17 cellular contexts compared by ENCODE assay signal in genomic region chr7:149856583-149856982, GRCh38. TPM values are rescaled to one million over a fixed set of nuclear protein-coding genes. Genes with fewer than 3 reads are reported as not detected.
A peak's percentile ranks its signal among the peaks of the same experiment; 100 is the strongest.
DNase-seq lines count a peak whose midpoint lies in the region; ATAC-seq, FAIRE-seq and TF ChIP-seq lines count a peak whose summit lies in the region.
"Had no signal": no experiment of that assay in that cellular context is flagged by ENCODE, and none has a peak within 500 bp of the region (broad histone marks: within the 10 kb centered on the region; RNA-seq: fewer than 3 reads in every experiment).

No MANE protein-coding gene starts in this region.

- H4K5ac ChIP-seq in H9 (ENCODE audit: insufficient read length, low read depth, low read length), result no peak overlapping the region

- H3K79me2 ChIP-seq in H9 (ENCODE audit: insufficient read depth, low read length), result no peaks in the 10 kb centered on the region

- peak overlapping the region; percentile 29 for H3K27ac ChIP-seq in CD4-positive, CD25-positive, alpha-beta regulatory T cell (ENCODE audit: insufficient read depth, low read length, poor library complexity, severe bottlenecking)
- H3K27ac ChIP-seq in H9 (ENCODE audit: insufficient read length, low read depth, low read length), result no peak overlapping the region
- H3K27ac ChIP-seq: epithelial cell of prostate, GM23248, tibial nerve had no signal

- FAIRE-seq in urothelium cell line (lab: Jason Lieb, UNC), result no peak

- H3K9me3 Mint-ChIP-seq in CD4-positive, CD25-positive, alpha-beta regulatory T cell, result no peaks in the 10 kb centered on the region
- H3K9me3 Mint-ChIP-seq in H9, result no peaks in the 10 kb centered on the region
- H3K9me3 Mint-ChIP-seq in activated T-cell treated with anti-CD3 and anti-CD28 coated beads, Interleukin-2, amount 50 U/mL, for 72 hours, result no peaks in the 10 kb centered on the region
- H3K9me3 Mint-ChIP-seq in mesothelial cell of epicardium, result no peaks in the 10 kb centered on the region

- H4K91ac ChIP-seq in H9 (ENCODE audit: insufficient read length, low read depth, low read length), result no peak overlapping the region

- no peak for ATAC-seq in CD4-positive, CD25-positive, alpha-beta regulatory T cell (ENCODE audit: low read depth in 2 of 2)
- ATAC-seq in activated T-cell treated with anti-CD3 and anti-CD28 coated beads, Interleukin-2, amount 50 U/mL, for 72 hours (replicated peaks in 1 of 2), result peak; percentile 79 to 83
- ATAC-seq in GM19328 (IDR thresholded peaks at IDR 0.05; ENCODE audit: unreplicated experiment) (no peak), HG02642 (IDR thresholded peaks at IDR 0.05; ENCODE audit: poor library complexity, unreplicated experiment) (no peak), GM18505 (IDR thresholded peaks at IDR 0.05; ENCODE audit: unreplicated experiment) (no peak)

- peaks cover 29% of the 10 kb centered on the region for H3K36me3 ChIP-seq in CD4-positive, CD25-positive, alpha-beta regulatory T cell (ENCODE audit: control insufficient read depth, insufficient read depth, low read length)

- DNase-seq in CD4-positive, CD25-positive, alpha-beta regulatory T cell, result peak in 1 of 3 donors; percentile 53
- DNase-seq in H9 (no peak), mesothelial cell of epicardium (ENCODE audit: low spot score in 2 of 2, unreplicated experiment in 2 of 2) (no peak), urothelium cell line (ENCODE audit: low spot score) (no peak)
- DNase-seq in activated T-cell treated with anti-CD3 and anti-CD28 coated beads, Interleukin-2, amount 50 U/mL, for 72 hours, result peak in 1 of 2 donors; percentile 44
- DNase-seq: activated CD4-positive, CD25-positive, alpha-beta regulatory T cell; GM23248; left ventricle myocardium inferior; NCI-H187; NCI-H345 had no signal

- no peak overlapping the region for H2AK5ac ChIP-seq in H9 (ENCODE audit: insufficient read length, low read length)

- no peak overlapping the region for H2AFZ ChIP-seq in H9 (ENCODE audit: low read length)
- H2AFZ ChIP-seq: GM23248 had no signal

- H2BK12ac ChIP-seq in H9 (ENCODE audit: insufficient read length, low read depth, low read length), result no peak overlapping the region

- no peak overlapping the region for H3K4me2 ChIP-seq in H9 (ENCODE audit: insufficient read depth, insufficient read length, low read length)

- peaks cover 32% of the 10 kb centered on the region for H3K36me3 Mint-ChIP-seq in CD4-positive, CD25-positive, alpha-beta regulatory T cell
- H3K36me3 Mint-ChIP-seq in H9 (ENCODE audit: insufficient read depth in 1 of 3, low read depth in 3 of 3), result no peaks in the 10 kb centered on the region; a peak in 1 of 7 replicates
- peaks cover 0 to 2% of the 10 kb centered on the region in 2 donors for H3K36me3 Mint-ChIP-seq in activated T-cell treated with anti-CD3 and anti-CD28 coated beads, Interleukin-2, amount 50 U/mL, for 72 hours (ENCODE audit: insufficient read depth in 2 of 2)
- peaks cover 14% of the 10 kb centered on the region for H3K36me3 Mint-ChIP-seq in mesothelial cell of epicardium

- H3K14ac ChIP-seq in H9 (ENCODE audit: insufficient read depth, low read length), result no peak overlapping the region

- no peak overlapping the region for H3K18ac ChIP-seq in H9 (ENCODE audit: insufficient read length, low read depth, low read length)

- H3K23me2 ChIP-seq in H9 (ENCODE audit: insufficient read length, low read depth, low read length, poor library complexity, severe bottlenecking), result peaks cover 5% of the 10 kb centered on the region

- no peaks in the 10 kb centered on the region for H4K20me1 ChIP-seq in H9 (ENCODE audit: control insufficient read depth, insufficient read depth, insufficient read length)

- H3K4me1 ChIP-seq in CD4-positive, CD25-positive, alpha-beta regulatory T cell (ENCODE audit: control insufficient read depth, insufficient read depth, low read length, poor library complexity, severe bottlenecking), result peaks cover 28% of the 10 kb centered on the region
- H3K4me1 ChIP-seq in H9 (ENCODE audit: insufficient read depth, low read length), result peaks cover 15% of the 10 kb centered on the region; the same call in 1 of the 2 replicates

- H3K4ac ChIP-seq in H9 (ENCODE audit: low read depth, low read length), result no peak overlapping the region

- H3K27me3 Mint-ChIP-seq in CD4-positive, CD25-positive, alpha-beta regulatory T cell, result no peaks in the 10 kb centered on the region
- H3K27me3 Mint-ChIP-seq in H9 (ENCODE audit: low read depth) (peaks cover 15% of the 10 kb centered on the region), mesothelial cell of epicardium (ENCODE audit: low read depth) (no peaks in the 10 kb centered on the region)
- no peaks in the 10 kb centered on the region for H3K27me3 Mint-ChIP-seq in activated T-cell treated with anti-CD3 and anti-CD28 coated beads, Interleukin-2, amount 50 U/mL, for 72 hours (ENCODE audit: low read depth)
- H3K27me3 Mint-ChIP-seq: B cell had no signal

- H3T11ph ChIP-seq in H9 (ENCODE audit: low read length), result no peak overlapping the region

- H3K27me3 ChIP-seq in CD4-positive, CD25-positive, alpha-beta regulatory T cell (ENCODE audit: control insufficient read depth, insufficient read depth, low read length), result no peaks in the 10 kb centered on the region
- no peaks in the 10 kb centered on the region for H3K27me3 ChIP-seq in H9 (ENCODE audit: insufficient read depth, low read length)
- H3K27me3 ChIP-seq: tibial nerve had no signal

- TF ChIP-seq POLR2A in GM18505 (IDR thresholded peaks at IDR 0.05; ENCODE audit: borderline replicate concordance, extremely low read depth, insufficient read depth, insufficient read length), result no peak

- 0 out of 2 replicates have a peak overlapping the region, but pooled peaks have one; percentile 85 for H2BK15ac ChIP-seq in H9 (ENCODE audit: low read depth, low read length)

- TF ChIP-seq CTCF in H9 (conservative IDR thresholded peaks at IDR 0.05) (no peak), mesothelial cell of epicardium (IDR thresholded peaks at IDR 0.05; ENCODE audit: unreplicated experiment) (no peak)

- H2BK5ac ChIP-seq in H9 (ENCODE audit: insufficient read length, low read length), result no peak overlapping the region

- no peaks in the 10 kb centered on the region for H3K9me3 ChIP-seq in CD4-positive, CD25-positive, alpha-beta regulatory T cell (ENCODE audit: control insufficient read depth in 2 of 2, low read length in 2 of 2)
- no peaks in the 10 kb centered on the region for H3K9me3 ChIP-seq in H9 (ENCODE audit: control insufficient read depth, low read depth, low read length)
- H3K9me3 ChIP-seq: left ventricle myocardium inferior, tibial nerve had no signal

- no peak overlapping the region for H3K4me3 ChIP-seq in CD4-positive, CD25-positive, alpha-beta regulatory T cell (ENCODE audit: low read depth, low read length)
- H3K4me3 ChIP-seq: GM23248, left ventricle myocardium inferior, skin epidermis, tibial nerve had no signal

- WGBS in H9 (ENCODE audit: extremely low coverage, insufficient read length, low lambda C conversion rate), result no CpG with 5 or more reads among the region's 8 CpGs

- H3K9ac ChIP-seq in H9 (ENCODE audit: extremely low read depth, insufficient read length, low read length), result no peak overlapping the region
- H3K9ac ChIP-seq: GM23248 had no signal

- no peak overlapping the region for H4K8ac ChIP-seq in H9 (replicated peaks; ENCODE audit: insufficient read length, low read depth, low read length)

- H3K79me1 ChIP-seq in H9 (ENCODE audit: insufficient read depth, low read depth, low read length, poor library complexity, severe bottlenecking), result no peaks in the 10 kb centered on the region

- H2BK20ac ChIP-seq in H9 (ENCODE audit: low read depth, low read length, poor library complexity, severe bottlenecking), result no peak overlapping the region

- H3K27ac Mint-ChIP-seq in CD4-positive, CD25-positive, alpha-beta regulatory T cell, result peak overlapping the region; percentile 35 to 89 (median 83)
- H3K27ac Mint-ChIP-seq in H9, result no peak overlapping the region
- H3K27ac Mint-ChIP-seq in activated T-cell treated with anti-CD3 and anti-CD28 coated beads, Interleukin-2, amount 50 U/mL, for 72 hours, result peak overlapping the region; percentile 0
- peak overlapping the region; percentile 98 for H3K27ac Mint-ChIP-seq in mesothelial cell of epicardium
- H3K27ac Mint-ChIP-seq: B cell had no signal

- peaks cover 13 to 42% (median 24%) of the 10 kb centered on the region in 4 donors for H3K4me1 Mint-ChIP-seq in CD4-positive, CD25-positive, alpha-beta regulatory T cell
- H3K4me1 Mint-ChIP-seq in H9 (peaks cover 32 to 34% of the 10 kb centered on the region in 2 experiments), mesothelial cell of epicardium (peaks cover 30% of the 10 kb centered on the region)
- H3K4me1 Mint-ChIP-seq in activated T-cell treated with anti-CD3 and anti-CD28 coated beads, Interleukin-2, amount 50 U/mL, for 72 hours (ENCODE audit: low read depth), result peaks cover 41% of the 10 kb centered on the region
- H3K4me1 Mint-ChIP-seq: B cell had no signal

- peak overlapping the region; percentile 3 to 70 (median 44) for H3K4me3 Mint-ChIP-seq in CD4-positive, CD25-positive, alpha-beta regulatory T cell
- no peak overlapping the region for H3K4me3 Mint-ChIP-seq in H9
- H3K4me3 Mint-ChIP-seq in activated T-cell treated with anti-CD3 and anti-CD28 coated beads, Interleukin-2, amount 50 U/mL, for 72 hours, result peak overlapping the region; percentile 43 to 64
- H3K4me3 Mint-ChIP-seq in mesothelial cell of epicardium, result no peak overlapping the region
- H3K4me3 Mint-ChIP-seq: B cell had no signal

- H3K56ac ChIP-seq in H9 (ENCODE audit: insufficient read length, low read depth, low read length), result no peak overlapping the region

- no peak overlapping the region for H2BK120ac ChIP-seq in H9 (ENCODE audit: low read depth, low read length, poor library complexity, severe bottlenecking)

- H3K23ac ChIP-seq in H9 (ENCODE audit: insufficient read length, low read depth, low read length), result no peak overlapping the region

RNA-seq across cellular contexts. Expression of gene ATP6V0E2, which starts 17.2 kb away (rescaled TPM):
- 45.9 TPM for total RNA-seq in CD4-positive, CD25-positive, alpha-beta regulatory T cell
- 100 to 1,000 TPM; 150 to 183 (median 164) TPM for polyA plus RNA-seq in CD4-positive, CD25-positive, alpha-beta regulatory T cell
- 19.0 and 20.0 TPM in 2 replicates for total RNA-seq in H9 (2021)
- 10 to 100 TPM; 43.4 to 44.5 TPM for total RNA-seq in activated T-cell treated with anti-CD3 and anti-CD28 coated beads, Interleukin-2, amount 50 U/mL, for 72 hours
- 27.1 to 30.0 TPM (median 28.3 TPM) in 3 replicates for total RNA-seq in mesothelial cell of epicardium

RNA-seq across cellular contexts. Expression of gene ZNF862, which starts 18.4 kb away (rescaled TPM):
- 32.8 TPM for total RNA-seq in CD4-positive, CD25-positive, alpha-beta regulatory T cell
- 1 to 10 TPM; 5.3 to 7.6 (median 6.6) TPM for polyA plus RNA-seq in CD4-positive, CD25-positive, alpha-beta regulatory T cell
- total RNA-seq in H9 (2021) (1.3 and 1.9 TPM in 2 replicates), mesothelial cell of epicardium (27.4 to 31.6 TPM (median 27.7 TPM) in 3 replicates)
- total RNA-seq in activated T-cell treated with anti-CD3 and anti-CD28 coated beads, Interleukin-2, amount 50 U/mL, for 72 hours, result 10 to 100 TPM; 31.4 to 39.0 TPM

Comparison
In these comparisons a context has a peak if more than half of its experiments do, and no peak if none do; other contexts are left out.
1. ATAC-seq: peak in activated T-cell treated with anti-CD3 and anti-CD28 coated beads, Interleukin-2, amount 50 U/mL, for 72 hours (2 of 2); none in CD4-positive, CD25-positive, alpha-beta regulatory T cell (0 of 2), GM19328 (single experiment), HG02642 (single experiment) and GM18505 (single experiment).
2. H3K27ac Mint-ChIP-seq: peak in CD4-positive, CD25-positive, alpha-beta regulatory T cell (3 of 3), activated T-cell treated with anti-CD3 and anti-CD28 coated beads, Interleukin-2, amount 50 U/mL, for 72 hours (single experiment) and mesothelial cell of epicardium (single experiment); none in H9 (0 of 3).
3. H3K4me3 Mint-ChIP-seq: peak in CD4-positive, CD25-positive, alpha-beta regulatory T cell (4 of 4) and activated T-cell treated with anti-CD3 and anti-CD28 coated beads, Interleukin-2, amount 50 U/mL, for 72 hours (2 of 2); none in H9 (0 of 2) and mesothelial cell of epicardium (single experiment).